In genomic region chr5:54944364-54944763, GRCh38 we compare ENCODE assay signal across 8 cellular contexts. TPM values are rescaled to one million over a fixed set of nuclear protein-coding genes. Genes with fewer than 3 reads are reported as not detected.
A peak's percentile ranks its signal among the peaks of the same experiment; 100 is the strongest.
DNase-seq lines count a peak whose midpoint lies in the region.

No MANE protein-coding gene starts in this region.

- H3K36me3 Mint-ChIP-seq in activated T-helper 1 cell treated with anti-CD3 and anti-CD28 coated beads, Interleukin-12 subunit alpha, Interleukin-12 subunit beta, Interleukin-2, Interleukin-4 antibody, amounts not matched to agents 30 ng/mL and 10 ng/mL and 1 ng/mL, durations not matched to agents 14 hours and 24 hours and 36 hours (ENCODE audit: low read depth): peaks cover 16% of the 10 kb centered on the region

- H3K27ac Mint-ChIP-seq in activated T-helper 1 cell treated with anti-CD3 and anti-CD28 coated beads, Interleukin-12 subunit alpha, Interleukin-12 subunit beta, Interleukin-2, Interleukin-4 antibody, amounts not matched to agents 30 ng/mL and 10 ng/mL and 1 ng/mL, durations not matched to agents 14 hours and 24 hours and 36 hours: no peak overlapping the region

- H3K9me3 Mint-ChIP-seq in activated T-helper 1 cell treated with anti-CD3 and anti-CD28 coated beads, Interleukin-12 subunit alpha, Interleukin-12 subunit beta, Interleukin-2, Interleukin-4 antibody, amounts not matched to agents 30 ng/mL and 10 ng/mL and 1 ng/mL, durations not matched to agents 14 hours and 24 hours and 36 hours: peaks cover 16% of the 10 kb centered on the region

- H3K4me1 Mint-ChIP-seq in activated T-helper 1 cell treated with anti-CD3 and anti-CD28 coated beads, Interleukin-12 subunit alpha, Interleukin-12 subunit beta, Interleukin-2, Interleukin-4 antibody, amounts not matched to agents 30 ng/mL and 10 ng/mL and 1 ng/mL, durations not matched to agents 14 hours and 24 hours and 36 hours (ENCODE audit: low read depth): peaks cover 22% of the 10 kb centered on the region

- H3K4me3 Mint-ChIP-seq in activated T-helper 1 cell treated with anti-CD3 and anti-CD28 coated beads, Interleukin-12 subunit alpha, Interleukin-12 subunit beta, Interleukin-2, Interleukin-4 antibody, amounts not matched to agents 30 ng/mL and 10 ng/mL and 1 ng/mL, durations not matched to agents 14 hours and 24 hours and 36 hours: no peak overlapping the region

- intact Hi-C loops in activated T-helper 1 cell treated with anti-CD3 and anti-CD28 coated beads, Interleukin-12 subunit alpha, Interleukin-12 subunit beta, Interleukin-2, Interleukin-4 antibody, amounts not matched to agents 30 ng/mL and 10 ng/mL and 1 ng/mL, durations not matched to agents 14 hours and 24 hours and 36 hours (cut with micrococcal nuclease): loop anchor here (1.0 to 2.0 kb wide), 4 partner anchors 38 to 215 kb away; partner anchors contain the start of gene GZMA

- peak; percentile 10 for DNase-seq in NOMO-1 treated with DMSO at 0.1 percent for 48 hours (lab: John Stamatoyannopoulos, UW; ENCODE audit: unreplicated experiment)
- no peak for DNase-seq in NOMO-1 treated with dmso at 0.1 percent for 144 hours (lab: John Stamatoyannopoulos, UW; ENCODE audit: unreplicated experiment)
- DNase-seq in LoVo (ENCODE audit: low spot score): peak; percentile 36
- DNase-seq in activated T-helper 1 cell treated with anti-CD3 and anti-CD28 coated beads, Interleukin-12 subunit alpha, Interleukin-12 subunit beta, Interleukin-2, Interleukin-4 antibody, amounts not matched to agents 30 ng/mL and 10 ng/mL and 1 ng/mL, durations not matched to agents 14 hours and 24 hours and 36 hours (ENCODE audit: low spot score): peak; percentile 13
- peak; percentile 39 for DNase-seq in glomerular endothelial cell (ENCODE audit: extremely low read depth, low read depth, low spot score)
- DNase-seq in stimulated activated CD4-positive, alpha-beta T cell treated with anti-CD3 and anti-CD28 coated beads, TNF-alpha, amount 100 ng/mL, for 4 hours (ENCODE audit: low read depth in 3 of 3): peak in 2 of 3 experiments; percentile 0 to 21
- no peak for DNase-seq in SHP77 treated with DMSO at 0.1 percent for 48 hours (lab: John Stamatoyannopoulos, UW)
- no peak for DNase-seq in UCSD-AML1 (lab: John Stamatoyannopoulos, UW; ENCODE audit: unreplicated experiment)

- H3K27me3 Mint-ChIP-seq in activated T-helper 1 cell treated with anti-CD3 and anti-CD28 coated beads, Interleukin-12 subunit alpha, Interleukin-12 subunit beta, Interleukin-2, Interleukin-4 antibody, amounts not matched to agents 30 ng/mL and 10 ng/mL and 1 ng/mL, durations not matched to agents 14 hours and 24 hours and 36 hours (ENCODE audit: insufficient read depth): peaks cover 9% of the 10 kb centered on the region

RNA-seq across cellular contexts. Expression of gene ESM1, which starts 41.0 kb away (rescaled TPM):
- not detected in 2 replicates for total RNA-seq in activated T-helper 1 cell treated with anti-CD3 and anti-CD28 coated beads, Interleukin-12 subunit alpha, Interleukin-12 subunit beta, Interleukin-2, Interleukin-4 antibody, amounts not matched to agents 30 ng/mL and 10 ng/mL and 1 ng/mL, durations not matched to agents 14 hours and 24 hours and 36 hours
- 188 and 285 TPM in 2 replicates for total RNA-seq in glomerular endothelial cell

Comparison
In these comparisons a context has a peak if more than half of its experiments do, and no peak if none do; other contexts are left out.
1. DNase-seq: peak in NOMO-1 treated with DMSO at 0.1 percent for 48 hours (single experiment), LoVo (single experiment), activated T-helper 1 cell treated with anti-CD3 and anti-CD28 coated beads, Interleukin-12 subunit alpha, Interleukin-12 subunit beta, Interleukin-2, Interleukin-4 antibody, amounts not matched to agents 30 ng/mL and 10 ng/mL and 1 ng/mL, durations not matched to agents 14 hours and 24 hours and 36 hours (single experiment), glomerular endothelial cell (single experiment) and stimulated activated CD4-positive, alpha-beta T cell treated with anti-CD3 and anti-CD28 coated beads, TNF-alpha, amount 100 ng/mL, for 4 hours (2 of 3); none in NOMO-1 treated with dmso at 0.1 percent for 144 hours (single experiment), SHP77 treated with DMSO at 0.1 percent for 48 hours (single experiment) and UCSD-AML1 (single experiment).
2. RNA of gene ESM1, which starts 41.0 kb away (total RNA-seq): 188 to 285 TPM in glomerular endothelial cell; not detected in activated T-helper 1 cell treated with anti-CD3 and anti-CD28 coated beads, Interleukin-12 subunit alpha, Interleukin-12 subunit beta, Interleukin-2, Interleukin-4 antibody, amounts not matched to agents 30 ng/mL and 10 ng/mL and 1 ng/mL, durations not matched to agents 14 hours and 24 hours and 36 hours; every median in the first group is over 100 times any median in the second.